In genomic region chr17:78832541-78832810, GRCh38 we compare ENCODE assay signal across 30 cellular contexts.
"Had no signal": no experiment of that assay in that cellular context is flagged by ENCODE, and none has a peak within 500 bp of the region (broad histone marks: within the 10 kb centered on the region; RNA-seq: fewer than 3 reads in every experiment).

No MANE protein-coding gene starts in this region.

- H3K4me3 ChIP-seq: left lung, lower lobe of right lung, neural progenitor cell, ovary, right atrium auricular region, skin epidermis, stomach, testis, thyroid gland, transverse colon, upper lobe of right lung had no signal

- H2AFZ ChIP-seq: neural progenitor cell had no signal

- H3K27ac ChIP-seq: left lung, lower lobe of right lung, neural progenitor cell, neutrophil, ovary, right atrium auricular region, skin epidermis, testis, thyroid gland, transverse colon, upper lobe of right lung had no signal

- FAIRE-seq: kidney, urothelium cell line had no signal

- H3K4me1 ChIP-seq: lower lobe of right lung, neural progenitor cell, right atrium auricular region, testis, thyroid gland, transverse colon had no signal

- H3K36me3 ChIP-seq: neural progenitor cell, ovary had no signal

- H3K4me3 Mint-ChIP-seq: immature natural killer cell; nephron; neural progenitor cell; stimulated activated naive B cell treated with anti-CD40 and anti-IgM and Interleukin-4, amounts not matched to agents 10 μg/mL and 1 μg/mL and 100 μg/mL, for 72 hours had no signal

- H3K27me3 ChIP-seq: left lung, neural progenitor cell, neutrophil, ovary, right atrium auricular region, stomach, testis, thyroid gland, transverse colon, upper lobe of right lung had no signal

- ATAC-seq: left colon; left lung; lower lobe of right lung; sciatic nerve; stimulated activated naive B cell treated with anti-CD40 and anti-IgM and Interleukin-4, amounts not matched to agents 10 μg/mL and 1 μg/mL and 100 μg/mL, for 72 hours; stimulated activated naive CD8-positive, alpha-beta T cell treated with anti-CD3 and anti-CD28 coated beads, Interleukin-15, Interleukin-2, amounts not matched to agents 100 U/mL and 50 U/mL, for 24 hours; upper lobe of right lung had no signal

- H3K27me3 Mint-ChIP-seq: naive thymus-derived CD8-positive, alpha-beta T cell; progenitor cell of endocrine pancreas; stimulated activated naive B cell treated with anti-CD40 and anti-IgM and Interleukin-4, amounts not matched to agents 10 μg/mL and 1 μg/mL and 100 μg/mL, for 72 hours had no signal

- H3K4me2 ChIP-seq: neural progenitor cell had no signal

- DNase-seq: hypothalamus; immature natural killer cell; kidney; left colon; left lung; mammary epithelial cell; mesenchymal stem cell; naive thymus-derived CD8-positive, alpha-beta T cell; occipital lobe; stimulated activated CD4-positive, alpha-beta T cell treated with anti-CD3 and anti-CD28 coated beads, Interleukin-12 subunit alpha, Interleukin-12 subunit beta, amount 100 ng/mL, for 4 hours; stimulated activated CD4-positive, alpha-beta T cell treated with anti-CD3 and anti-CD28 coated beads, Interleukin-15, amount 100 ng/mL, for 24 hours; stimulated activated CD4-positive, alpha-beta T cell treated with anti-CD3 and anti-CD28 coated beads, Interleukin-2, amount 100 ng/mL, for 24 hours; stimulated activated CD4-positive, alpha-beta T cell treated with anti-CD3 and anti-CD28 coated beads, Interleukin-4, amount 100 ng/mL, for 1 hour; stimulated activated naive B cell treated with anti-CD40 and anti-IgM and Interleukin-4, amounts not matched to agents 10 μg/mL and 1 μg/mL and 100 μg/mL, for 72 hours; stimulated activated naive CD8-positive, alpha-beta T cell treated with anti-CD3 and anti-CD28 coated beads, Interleukin-15, Interleukin-2, amounts not matched to agents 100 U/mL and 50 U/mL, for 24 hours; stomach; testis; thyroid gland; transverse colon; upper lobe of right lung had no signal

- H3K27ac Mint-ChIP-seq: nephron; neural progenitor cell; progenitor cell of endocrine pancreas; stimulated activated naive B cell treated with anti-CD40 and anti-IgM and Interleukin-4, amounts not matched to agents 10 μg/mL and 1 μg/mL and 100 μg/mL, for 72 hours had no signal

- H3K9ac ChIP-seq: neural progenitor cell had no signal

- H3K9me3 ChIP-seq: left lung, lower lobe of right lung, neutrophil, ovary, right atrium auricular region, stomach, testis, thyroid gland, transverse colon, upper lobe of right lung had no signal

- H3K9me3 Mint-ChIP-seq: immature natural killer cell; naive thymus-derived CD8-positive, alpha-beta T cell; nephron; neural progenitor cell; stimulated activated naive B cell treated with anti-CD40 and anti-IgM and Interleukin-4, amounts not matched to agents 10 μg/mL and 1 μg/mL and 100 μg/mL, for 72 hours had no signal

- H3K4me1 Mint-ChIP-seq: nephron had no signal
